In the genomic region with DNA sequence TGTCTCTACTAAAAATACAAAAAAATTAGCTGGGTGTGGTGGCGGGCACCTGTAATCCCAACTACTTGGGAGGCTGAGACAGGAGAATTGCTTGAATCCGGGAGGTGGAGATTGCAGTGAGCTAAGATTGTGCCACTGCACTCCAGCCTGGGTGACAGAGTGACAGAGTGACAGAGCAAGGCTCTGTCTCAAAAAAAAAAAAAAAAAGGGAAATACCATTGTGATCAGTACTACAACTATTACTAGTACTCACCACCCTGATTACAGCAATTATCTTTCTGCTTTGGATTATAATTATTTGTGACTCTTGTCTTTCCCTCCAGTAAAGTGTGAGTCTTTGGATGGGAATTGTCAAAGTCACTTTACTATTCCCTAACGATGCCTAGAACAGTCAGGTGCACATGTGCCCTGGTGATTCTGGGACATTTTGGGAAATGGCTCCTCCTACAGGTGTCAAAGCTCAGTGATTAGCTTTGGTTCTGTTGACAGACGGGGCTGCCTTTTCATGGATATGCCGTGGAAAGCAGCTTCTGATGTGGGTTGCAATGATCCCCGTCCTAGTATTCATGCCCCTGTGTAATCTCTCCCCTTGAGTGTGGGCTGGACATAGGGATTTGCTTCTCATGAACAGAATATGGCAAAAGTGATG, we compare ENCODE assay signal across 1 cellular context.
TF ChIP-seq lines count a peak whose summit lies in the region.

No MANE protein-coding gene starts in this region.

TF ChIP-seq in HepG2, 621 proteins besides CTCF, POLR2A, EP300 and RAD21:
- TF ChIP-seq ZFP36L2 (CRISPR knock-in tag; IDR thresholded peaks at IDR 0.05) (no peak), ZNF143 (CRISPR knock-in tag; IDR thresholded peaks at IDR 0.05) (0 out of 2 replicates have a peak, but pooled peaks have one; percentile 19), STAG1 (CRISPR knock-in tag; IDR thresholded peaks at IDR 0.05) (peak; percentile 50)
